14 cellular contexts compared by ENCODE assay signal in genomic region chr22:49300241-49300640, GRCh38.
DNase-seq lines count a peak whose midpoint lies in the region; ATAC-seq and TF ChIP-seq lines count a peak whose summit lies in the region.
"Had no signal": no experiment of that assay in that cellular context is flagged by ENCODE, and none has a peak within 500 bp of the region (broad histone marks: within the 10 kb centered on the region; RNA-seq: fewer than 3 reads in every experiment).

No MANE protein-coding gene starts in this region.

- no peaks in the 10 kb centered on the region for H3K4me1 ChIP-seq in IMR-90 (ENCODE audit: control insufficient read depth, insufficient read depth, low read length)
- H3K4me1 ChIP-seq in testis: no peaks in the 10 kb centered on the region

- H3K27me3 Mint-ChIP-seq in activated CD8-positive, alpha-beta memory T cell treated with anti-CD3 and anti-CD28 coated beads, Interleukin-2, amount 10 ng/mL, durations not matched to agents 7 days and 5 days: no peaks in the 10 kb centered on the region
- peaks cover 21% of the 10 kb centered on the region for H3K27me3 Mint-ChIP-seq in mesothelial cell of epicardium (ENCODE audit: low read depth)
- peaks cover 2 to 8% (median 3%) of the 10 kb centered on the region in 3 donors for H3K27me3 Mint-ChIP-seq in immature natural killer cell (ENCODE audit: low read depth in 3 of 3)

- POLR2A ChIA-PET in IMR-90 (lab: Charles Lee; ENCODE audit: unreplicated experiment): no interaction called here

- H3K27ac ChIP-seq in IMR-90 (ENCODE audit: insufficient read depth, low read length) (no peak overlapping the region), testis (no peak overlapping the region)

- DNase-seq in activated CD8-positive, alpha-beta memory T cell treated with anti-CD3 and anti-CD28 coated beads, Interleukin-2, amount 50 U/mL, for 48 hours: peak; percentile 25
- DNase-seq in activated CD8-positive, alpha-beta memory T cell treated with anti-CD3 and anti-CD28 coated beads, Interleukin-2, amount 10 ng/mL, durations not matched to agents 7 days and 5 days: no peak
- DNase-seq in IMR-90: no peak
- DNase-seq in mesothelial cell of epicardium (ENCODE audit: low spot score in 2 of 2, unreplicated experiment in 2 of 2): peak; percentile 3 to 14
- peak; percentile 6 for DNase-seq in testis
- DNase-seq in immature natural killer cell: no peak
- DNase-seq in SW 1271 (lab: John Stamatoyannopoulos, UW): no peak
- DNase-seq: COR-L47, DMS53, Kasumi-1, NCI-H187 treated with DMSO at 0.1 percent for 48 hours, NCI-H2171 had no signal

- H3K56ac ChIP-seq in IMR-90 (ENCODE audit: extremely low read depth, insufficient read depth, low read length): no peak overlapping the region

- H3K9me3 ChIP-seq in IMR-90 (ENCODE audit: control insufficient read depth, insufficient read depth, low read length): peaks cover 78% of the 10 kb centered on the region
- no peaks in the 10 kb centered on the region for H3K9me3 ChIP-seq in testis

- H4K20me1 ChIP-seq in IMR-90 (ENCODE audit: insufficient read depth, low read length): no peaks in the 10 kb centered on the region

- no peak overlapping the region for H3K14ac ChIP-seq in IMR-90 (replicated peaks; ENCODE audit: low read depth, low read length)

- no peak overlapping the region for H3K4me2 ChIP-seq in IMR-90 (ENCODE audit: low read depth, low read length)

- in situ Hi-C loops in IMR-90 (cut with MboI; ENCODE audit: low sequenced_read_pairs): no loop called here

- H3K18ac ChIP-seq in IMR-90 (ENCODE audit: low read depth, low read length): no peak overlapping the region

- no peak overlapping the region for H2AFZ ChIP-seq in IMR-90 (replicated peaks; ENCODE audit: low read length, poor library complexity)

- H3K27me3 ChIP-seq in IMR-90 (ENCODE audit: control insufficient read depth, insufficient read depth, low read length) (no peaks in the 10 kb centered on the region), testis (no peaks in the 10 kb centered on the region)

- no peak overlapping the region for H3K27ac Mint-ChIP-seq in activated CD8-positive, alpha-beta memory T cell treated with anti-CD3 and anti-CD28 coated beads, Interleukin-2, amount 10 ng/mL, durations not matched to agents 7 days and 5 days
- H3K27ac Mint-ChIP-seq in mesothelial cell of epicardium (no peak overlapping the region), immature natural killer cell (no peak overlapping the region)
- H3K27ac Mint-ChIP-seq: CD14-positive monocyte had no signal

- BruUV-seq in IMR-90 (replicated peaks; lab: Mats Ljungman, UMichigan): no TSS peak

- intact Hi-C loops in IMR-90 (cut with micrococcal nuclease) (no loop called here), testis (cut with DNase I; ENCODE audit: low total_unique reads) (no loop called here)

- H4K8ac ChIP-seq in IMR-90 (ENCODE audit: low read depth in 2 of 2, low read length in 2 of 2): no peak overlapping the region

- CTCF ChIA-PET in activated CD8-positive, alpha-beta memory T cell treated with anti-CD3 and anti-CD28 coated beads, Interleukin-2, amount 10 ng/mL, durations not matched to agents 7 days and 5 days (lab: Charles Lee): no interaction called here
- CTCF ChIA-PET in IMR-90 (lab: Yijun Ruan, JAX): no interaction called here

- no CpG with 5 or more reads among the region's 11 CpGs for WGBS in IMR-90 (ENCODE audit: extremely low coverage in 2 of 2, insufficient read length in 1 of 2), 2 experiments
- WGBS in testis, 2 donors: 84 to 93% methylated on average over 8 to 11 of the region's 11 CpGs

- H2BK5ac ChIP-seq in IMR-90 (ENCODE audit: low read depth, low read length, poor library complexity, severe bottlenecking): no peak overlapping the region

- peak overlapping the region; percentile 9 for H2AK9ac ChIP-seq in IMR-90 (replicated peaks; ENCODE audit: low read depth, low read length, poor library complexity)

- H4K91ac ChIP-seq in IMR-90 (ENCODE audit: insufficient read depth, low read depth, low read length): no peak overlapping the region

- no peak for TF ChIP-seq POLR2A in IMR-90 (IDR thresholded peaks at IDR 0.05; ENCODE audit: low read depth, low read length)
- no peak for TF ChIP-seq POLR2A in testis (IDR thresholded peaks at IDR 0.05)

- no peak overlapping the region for H3K4ac ChIP-seq in IMR-90 (ENCODE audit: low read depth, low read length)

- H3K4me3 ChIP-seq in IMR-90 (ENCODE audit: insufficient read depth, low read depth, low read length) (no peak overlapping the region), testis (no peak overlapping the region)

- H2BK20ac ChIP-seq in IMR-90 (ENCODE audit: low read depth, low read length): no peak overlapping the region

- H4K5ac ChIP-seq in IMR-90 (ENCODE audit: low read depth, low read length): no peak overlapping the region

- H3K4me1 Mint-ChIP-seq in activated CD8-positive, alpha-beta memory T cell treated with anti-CD3 and anti-CD28 coated beads, Interleukin-2, amount 10 ng/mL, durations not matched to agents 7 days and 5 days: no peaks in the 10 kb centered on the region
- H3K4me1 Mint-ChIP-seq in mesothelial cell of epicardium: peaks cover 3% of the 10 kb centered on the region
- no peaks in the 10 kb centered on the region for H3K4me1 Mint-ChIP-seq in immature natural killer cell
- H3K4me1 Mint-ChIP-seq: CD14-positive monocyte had no signal

- no peak overlapping the region for H2BK15ac ChIP-seq in IMR-90 (ENCODE audit: low read depth, low read length)

- H3K36me3 Mint-ChIP-seq in activated CD8-positive, alpha-beta memory T cell treated with anti-CD3 and anti-CD28 coated beads, Interleukin-2, amount 10 ng/mL, durations not matched to agents 7 days and 5 days: no peaks in the 10 kb centered on the region
- H3K36me3 Mint-ChIP-seq in mesothelial cell of epicardium (no peaks in the 10 kb centered on the region), immature natural killer cell (no peaks in the 10 kb centered on the region)
- H3K36me3 Mint-ChIP-seq: CD14-positive monocyte had no signal

- TF ChIP-seq CTCF in IMR-90 (conservative IDR thresholded peaks at IDR 0.05; ENCODE audit: low read depth, low read length): no peak
- TF ChIP-seq CTCF in mesothelial cell of epicardium (IDR thresholded peaks at IDR 0.05; ENCODE audit: unreplicated experiment): no peak
- no peak for TF ChIP-seq CTCF in testis (IDR thresholded peaks at IDR 0.05)

- no peaks in the 10 kb centered on the region for H3K9me1 ChIP-seq in IMR-90 (ENCODE audit: insufficient read depth, low read length)

- H3K36me3 ChIP-seq in IMR-90 (ENCODE audit: control insufficient read depth, insufficient read depth, low read length) (no peaks in the 10 kb centered on the region), testis (ENCODE audit: low read depth, missing control alignments) (no peaks in the 10 kb centered on the region)

- no peak for TF ChIP-seq RAD21 in IMR-90 (IDR thresholded peaks at IDR 0.05; ENCODE audit: low read length)

- no peak overlapping the region for H2AK5ac ChIP-seq in IMR-90 (ENCODE audit: low read depth, low read length)

- H3K9me3 Mint-ChIP-seq in activated CD8-positive, alpha-beta memory T cell treated with anti-CD3 and anti-CD28 coated beads, Interleukin-2, amount 10 ng/mL, durations not matched to agents 7 days and 5 days (ENCODE audit: low read depth): no peaks in the 10 kb centered on the region
- H3K9me3 Mint-ChIP-seq in mesothelial cell of epicardium (peaks cover 4% of the 10 kb centered on the region), immature natural killer cell (no peaks in the 10 kb centered on the region)

- no peak overlapping the region for H2BK120ac ChIP-seq in IMR-90 (ENCODE audit: low read depth, low read length)

- ATAC-seq in activated CD8-positive, alpha-beta memory T cell treated with anti-CD3 and anti-CD28 coated beads, Interleukin-2, amount 10 ng/mL, durations not matched to agents 7 days and 5 days: no peak
- ATAC-seq in IMR-90 (ENCODE audit: low read depth): no peak
- no peak for ATAC-seq in HG02885 (IDR thresholded peaks at IDR 0.05; ENCODE audit: poor library complexity, unreplicated experiment)

- H3K9ac ChIP-seq in IMR-90 (ENCODE audit: low read depth, low read length): no peak overlapping the region

- no peak overlapping the region for H3K4me3 Mint-ChIP-seq in activated CD8-positive, alpha-beta memory T cell treated with anti-CD3 and anti-CD28 coated beads, Interleukin-2, amount 10 ng/mL, durations not matched to agents 7 days and 5 days
- no peak overlapping the region for H3K4me3 Mint-ChIP-seq in mesothelial cell of epicardium
- H3K4me3 Mint-ChIP-seq in immature natural killer cell: no peak overlapping the region
- H3K4me3 Mint-ChIP-seq: CD14-positive monocyte had no signal

- dilution Hi-C loops in IMR-90 (cut with HindIII; ENCODE audit: low sequenced_read_pairs, unreplicated experiment): no loop called here

- no peak overlapping the region for H3K23ac ChIP-seq in IMR-90 (ENCODE audit: low read depth, low read length)

- H3K79me1 ChIP-seq in IMR-90 (ENCODE audit: low read depth in 1 of 2, low read length in 2 of 2): no peaks in the 10 kb centered on the region

TF ChIP-seq in IMR-90, 13 proteins besides CTCF, POLR2A, EP300 and RAD21:
- no peak for TF ChIP-seq MXI1 (IDR thresholded peaks at IDR 0.05; ENCODE audit: borderline replicate concordance, low read depth, low read length)

Comparison
In these comparisons a context has a peak if more than half of its experiments do, and no peak if none do; other contexts are left out.
1. DNase-seq: peak in activated CD8-positive, alpha-beta memory T cell treated with anti-CD3 and anti-CD28 coated beads, Interleukin-2, amount 50 U/mL, for 48 hours (single experiment), mesothelial cell of epicardium (2 of 2) and testis (single experiment); none in activated CD8-positive, alpha-beta memory T cell treated with anti-CD3 and anti-CD28 coated beads, Interleukin-2, amount 10 ng/mL, durations not matched to agents 7 days and 5 days (single experiment), IMR-90 (single experiment), immature natural killer cell (0 of 3) and SW 1271 (0 of 2).